Comparison of ENCODE assay signal across 1 cellular context in genomic region chr5:122576266-122577016, GRCh38.
A peak's percentile ranks its signal among the peaks of the same experiment; 100 is the strongest.
TF ChIP-seq lines count a peak whose summit lies in the region.

No MANE protein-coding gene starts in this region.

TF ChIP-seq in HEK293, 187 proteins besides CTCF, POLR2A, EP300 and RAD21:
- TF ChIP-seq ZNF148 (tag by site-specific recombination; IDR thresholded peaks at IDR 0.05; ENCODE audit: borderline replicate concordance) (no peak), HOXD13 (CRISPR knock-in tag; IDR thresholded peaks at IDR 0.05; ENCODE audit: borderline replicate concordance) (no peak), GLIS1 (tag by site-specific recombination; IDR thresholded peaks at IDR 0.05) (peak; percentile 87)
- TF ChIP-seq, protein P1, sequence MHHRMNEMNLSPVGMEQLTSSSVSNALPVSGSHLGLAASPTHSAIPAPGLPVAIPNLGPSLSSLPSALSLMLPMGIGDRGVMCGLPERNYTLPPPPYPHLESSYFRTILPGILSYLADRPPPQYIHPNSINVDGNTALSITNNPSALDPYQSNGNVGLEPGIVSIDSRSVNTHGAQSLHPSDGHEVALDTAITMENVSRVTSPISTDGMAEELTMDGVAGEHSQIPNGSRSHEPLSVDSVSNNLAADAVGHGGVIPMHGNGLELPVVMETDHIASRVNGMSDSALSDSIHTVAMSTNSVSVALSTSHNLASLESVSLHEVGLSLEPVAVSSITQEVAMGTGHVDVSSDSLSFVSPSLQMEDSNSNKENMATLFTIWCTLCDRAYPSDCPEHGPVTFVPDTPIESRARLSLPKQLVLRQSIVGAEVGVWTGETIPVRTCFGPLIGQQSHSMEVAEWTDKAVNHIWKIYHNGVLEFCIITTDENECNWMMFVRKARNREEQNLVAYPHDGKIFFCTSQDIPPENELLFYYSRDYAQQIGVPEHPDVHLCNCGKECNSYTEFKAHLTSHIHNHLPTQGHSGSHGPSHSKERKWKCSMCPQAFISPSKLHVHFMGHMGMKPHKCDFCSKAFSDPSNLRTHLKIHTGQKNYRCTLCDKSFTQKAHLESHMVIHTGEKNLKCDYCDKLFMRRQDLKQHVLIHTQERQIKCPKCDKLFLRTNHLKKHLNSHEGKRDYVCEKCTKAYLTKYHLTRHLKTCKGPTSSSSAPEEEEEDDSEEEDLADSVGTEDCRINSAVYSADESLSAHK (tag by site-specific recombination; IDR thresholded peaks at IDR 0.05), result no peak
